ENCODE assay signal across 1 cellular context in the genomic region with DNA sequence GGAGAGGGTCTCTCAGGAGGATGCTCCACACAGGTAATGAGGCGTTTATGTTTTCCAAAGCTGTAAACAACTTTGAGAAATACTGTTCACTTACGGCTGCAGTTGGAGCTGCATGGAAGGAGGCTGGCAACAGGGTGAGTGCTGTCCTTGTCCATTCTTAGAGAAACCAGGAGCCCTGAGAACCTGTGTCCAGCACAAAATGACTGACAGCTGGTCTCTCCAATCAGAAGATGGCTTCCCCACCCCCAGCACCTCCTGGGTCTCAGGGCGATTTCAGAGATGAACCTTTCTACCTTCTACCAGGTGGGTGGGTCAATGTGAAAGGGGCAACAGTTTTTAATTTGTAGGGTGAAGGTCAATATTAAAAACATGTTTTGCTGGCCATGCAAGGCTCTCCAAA.
TF ChIP-seq lines count a peak whose summit lies in the region.

No MANE protein-coding gene starts in this region.

TF ChIP-seq in K562, 482 proteins besides CTCF, POLR2A, EP300 and RAD21 (continued from another document):
- peak; percentile 22 for TF ChIP-seq NFYB (IDR thresholded peaks at IDR 0.05; ENCODE audit: extremely low read depth, insufficient read length)
